ENCODE assay signal across 12 cellular contexts in genomic region chr15:79170256-79170664, GRCh38.
DNase-seq lines count a peak whose midpoint lies in the region; ATAC-seq, FAIRE-seq and TF ChIP-seq lines count a peak whose summit lies in the region.
"Had no signal": no experiment of that assay in that cellular context is flagged by ENCODE, and none has a peak within 500 bp of the region (broad histone marks: within the 10 kb centered on the region; RNA-seq: fewer than 3 reads in every experiment).

No MANE protein-coding gene starts in this region.

- H3K27ac Mint-ChIP-seq in effector memory CD8-positive, alpha-beta T cell, result no peak overlapping the region
- H3K27ac Mint-ChIP-seq: CD4-positive, CD25-positive, alpha-beta regulatory T cell; stimulated activated naive CD8-positive, alpha-beta T cell treated with anti-CD3 and anti-CD28 coated beads, Interleukin-15, amount 100 ng/mL, for 72 hours had no signal

- H3K4me3 Mint-ChIP-seq in effector memory CD8-positive, alpha-beta T cell, result no peak overlapping the region
- H3K4me3 Mint-ChIP-seq: CD4-positive, CD25-positive, alpha-beta regulatory T cell; stimulated activated naive CD8-positive, alpha-beta T cell treated with anti-CD3 and anti-CD28 coated beads, Interleukin-15, amount 100 ng/mL, for 72 hours had no signal

- TF ChIP-seq CTCF in bronchial epithelial cell (IDR thresholded peaks at IDR 0.05; ENCODE audit: insufficient read depth, low read length, severe bottlenecking) (no peak), GM13977 (IDR thresholded peaks at IDR 0.05; ENCODE audit: extremely low read depth, insufficient read depth, missing control alignments) (no peak)

- no peaks in the 10 kb centered on the region for H3K36me3 Mint-ChIP-seq in effector memory CD8-positive, alpha-beta T cell (ENCODE audit: insufficient read depth)
- H3K36me3 Mint-ChIP-seq: CD4-positive, CD25-positive, alpha-beta regulatory T cell had no signal

- H3K4me1 Mint-ChIP-seq in effector memory CD8-positive, alpha-beta T cell (ENCODE audit: low read depth in 2 of 2), result no peaks in the 10 kb centered on the region
- H3K4me1 Mint-ChIP-seq: CD4-positive, CD25-positive, alpha-beta regulatory T cell; stimulated activated naive CD8-positive, alpha-beta T cell treated with anti-CD3 and anti-CD28 coated beads, Interleukin-15, amount 100 ng/mL, for 72 hours had no signal

- in situ Hi-C loops in ACHN (cut with HindIII; ENCODE audit: low pct_ligation_motif_present, low pct_unique_long_range_greater_than_20kb, low sequenced_read_pairs) (no loop called here), GM13977 (cut with MboI; ENCODE audit: low pct_unique_long_range_greater_than_20kb, low sequenced_read_pairs, unreplicated experiment) (no loop called here)

- no peak overlapping the region for H3K4me3 ChIP-seq in bronchial epithelial cell (ENCODE audit: low read depth, low read length)

- DNase-seq in ACHN (peak; percentile 55), HT1080 (ENCODE audit: low read depth) (peak; percentile 18), bronchial epithelial cell (ENCODE audit: low read depth) (peak; percentile 85), kidney glomerular epithelial cell (lab: John Stamatoyannopoulos, UW) (peak; percentile 41), GM13977 (ENCODE audit: low spot score) (no peak)
- no peak for DNase-seq in effector memory CD8-positive, alpha-beta T cell
- no peak for DNase-seq in activated CD4-positive, CD25-positive, alpha-beta regulatory T cell treated with anti-CD3 and anti-CD28 coated beads, Interleukin-2, amount 50 U/mL, for 72 hours
- DNase-seq: CD4-positive, CD25-positive, alpha-beta regulatory T cell; NCI-H2171 treated with DMSO at 0.1 percent for 48 hours; stimulated activated naive CD8-positive, alpha-beta T cell treated with anti-CD3 and anti-CD28 coated beads, Interleukin-15, amount 100 ng/mL, for 72 hours had no signal

- ATAC-seq in effector memory CD8-positive, alpha-beta T cell (replicated peaks), result no peak
- no peak for ATAC-seq in GM21423 (IDR thresholded peaks at IDR 0.05; ENCODE audit: unreplicated experiment)
- ATAC-seq: stimulated activated naive CD8-positive, alpha-beta T cell treated with anti-CD3 and anti-CD28 coated beads, Interleukin-15, amount 100 ng/mL, for 72 hours had no signal

- FAIRE-seq in bronchial epithelial cell (lab: Jason Lieb, UNC), result peak; percentile 90
- FAIRE-seq: frontal cortex had no signal

- H3K9me3 Mint-ChIP-seq in effector memory CD8-positive, alpha-beta T cell, result no peaks in the 10 kb centered on the region
- H3K9me3 Mint-ChIP-seq: stimulated activated naive CD8-positive, alpha-beta T cell treated with anti-CD3 and anti-CD28 coated beads, Interleukin-15, amount 100 ng/mL, for 72 hours had no signal

- no peaks in the 10 kb centered on the region for H3K36me3 ChIP-seq in bronchial epithelial cell (ENCODE audit: control insufficient read depth, insufficient read depth, low read length)

- H3K27me3 ChIP-seq in bronchial epithelial cell (ENCODE audit: control insufficient read depth, insufficient read depth, low read length), result peaks cover 2% of the 10 kb centered on the region

- H3K27me3 Mint-ChIP-seq in effector memory CD8-positive, alpha-beta T cell, result peaks cover 57 to 79% of the 10 kb centered on the region in 2 donors

Comparison
In these comparisons a context has a peak if more than half of its experiments do, and no peak if none do; other contexts are left out.
1. DNase-seq: peak in ACHN (single experiment), HT1080 (single experiment), bronchial epithelial cell (single experiment) and kidney glomerular epithelial cell (single experiment); none in effector memory CD8-positive, alpha-beta T cell (0 of 3), activated CD4-positive, CD25-positive, alpha-beta regulatory T cell treated with anti-CD3 and anti-CD28 coated beads, Interleukin-2, amount 50 U/mL, for 72 hours (single experiment) and GM13977 (single experiment).